Comparison of ENCODE assay signal across 12 cellular contexts in the genomic region with DNA sequence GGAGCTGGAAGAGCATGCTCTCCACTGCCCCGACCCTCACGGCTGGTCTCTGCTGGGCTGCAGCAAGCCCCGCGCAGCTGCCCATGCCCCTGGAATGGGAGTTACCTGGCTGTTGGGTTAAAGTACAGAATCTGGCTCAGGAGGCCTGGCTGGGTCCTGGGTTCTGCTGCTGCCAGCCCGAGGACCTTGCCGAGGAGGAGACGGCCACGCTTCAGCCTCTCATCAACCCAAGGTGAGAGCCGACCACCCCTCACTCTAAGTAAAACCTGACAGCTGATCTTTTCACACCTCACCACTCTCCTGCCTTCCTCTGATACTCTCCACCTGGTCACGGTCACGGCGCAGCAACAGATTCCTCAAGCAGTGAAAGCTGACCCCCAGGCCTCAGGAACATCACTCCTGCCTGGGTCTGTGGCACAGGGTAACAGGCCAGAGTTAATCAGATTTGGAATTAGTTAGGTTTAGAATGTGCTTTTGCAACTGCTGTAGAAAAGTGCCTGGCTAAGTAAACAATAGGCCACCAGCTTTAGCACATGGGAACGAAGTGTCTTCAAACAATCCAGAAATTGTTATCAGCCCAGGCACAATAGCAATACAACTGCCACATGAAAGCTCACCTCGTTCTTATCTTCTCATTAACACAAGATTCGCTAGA. TPM values are rescaled to one million over a fixed set of nuclear protein-coding genes. Genes with fewer than 3 reads are reported as not detected.
DNase-seq lines count a peak whose midpoint lies in the region; ATAC-seq and TF ChIP-seq lines count a peak whose summit lies in the region.
"Had no signal": no experiment of that assay in that cellular context is flagged by ENCODE, and none has a peak within 500 bp of the region (broad histone marks: within the 10 kb centered on the region; RNA-seq: fewer than 3 reads in every experiment).

No MANE protein-coding gene starts in this region.

- H3K27ac ChIP-seq in BLaER1 treated with 17β-estradiol and CSF1 and Interleukin-3, amounts not matched to agents 10 nM and 100 nM, result peak overlapping the region in 5 of 11 experiments; percentile 11 to 44 (median 19); a peak in 7 of 22 replicates
- H3K27ac ChIP-seq in adrenal gland (peak overlapping the region in 3 of 5 donors; percentile 13 to 80 (median 55)), left lung (peak overlapping the region; percentile 60 to 61)

- DNase-seq in adrenal gland, result no peak
- DNase-seq in left lung, result peak in 1 of 2 donors; percentile 60
- DNase-seq in progenitor cell of endocrine pancreas (ENCODE audit: low spot score, unreplicated experiment), result no peak
- no peak for DNase-seq in mesenteric fat pad (ENCODE audit: low spot score)
- DNase-seq in HuH-7.5 (ENCODE audit: low spot score), result no peak
- DNase-seq in NCI-H2107 treated with DMSO at 0.1 percent for 48 hours (lab: John Stamatoyannopoulos, UW; ENCODE audit: unreplicated experiment), result no peak
- no peak for DNase-seq in stimulated activated naive CD8-positive, alpha-beta T cell treated with anti-CD3 and anti-CD28 coated beads, Interleukin-15, Interleukin-2, amounts not matched to agents 100 U/mL and 50 U/mL, for 24 hours
- DNase-seq: activated T-cell treated with anti-CD3 and anti-CD28 coated beads, Interleukin-2, amount 50 U/mL, for 4 hours; effector CD8-positive, alpha-beta T cell; T-helper 1 cell had no signal

- TF ChIP-seq POLR2A in adrenal gland (IDR thresholded peaks at IDR 0.05), result no peak

- peaks cover 5% of the 10 kb centered on the region for H3K27me3 Mint-ChIP-seq in progenitor cell of endocrine pancreas

- peak overlapping the region; percentile 77 for H3K27ac Mint-ChIP-seq in progenitor cell of endocrine pancreas

- no peaks in the 10 kb centered on the region for H3K27me3 ChIP-seq in BLaER1 treated with 17β-estradiol and CSF1 and Interleukin-3, amounts not matched to agents 10 nM and 100 nM
- H3K27me3 ChIP-seq in adrenal gland (no peaks in the 10 kb centered on the region), left lung (no peaks in the 10 kb centered on the region)

- H3K36me3 ChIP-seq in BLaER1 treated with 17β-estradiol and CSF1 and Interleukin-3, amounts not matched to agents 10 nM and 100 nM, result peaks cover 25 to 69% (median 48%) of the 10 kb centered on the region in 11 experiments
- H3K36me3 ChIP-seq in adrenal gland (replicated peaks in 1 of 2) (no peaks in the 10 kb centered on the region), left lung (peaks cover 0 to 8% of the 10 kb centered on the region in 2 donors)

- intact Hi-C loops in adrenal gland (cut with DNase I), result no loop called here
- intact Hi-C loops in left lung (cut with DNase I), result no loop called here

- 74 to 81% (median 78%) methylated on average over 15 of the region's 15 CpGs for WGBS in adrenal gland, 4 donors

- H4K20me1 ChIP-seq in BLaER1 treated with 17β-estradiol and CSF1 and Interleukin-3, amounts not matched to agents 10 nM and 100 nM, result peaks cover 11 to 75% (median 45%) of the 10 kb centered on the region in 11 experiments; a peak in 17 of 22 replicates

- peaks cover 55 to 91% (median 68%) of the 10 kb centered on the region in 10 experiments for H3K4me1 ChIP-seq in BLaER1 treated with 17β-estradiol and CSF1 and Interleukin-3, amounts not matched to agents 10 nM and 100 nM
- H3K4me1 ChIP-seq in adrenal gland (replicated peaks in 1 of 2) (peaks cover 17 to 62% of the 10 kb centered on the region in 2 donors), left lung (peaks cover 22 to 73% of the 10 kb centered on the region in 2 donors)

- peaks cover 19% of the 10 kb centered on the region for H3K4me1 Mint-ChIP-seq in progenitor cell of endocrine pancreas (ENCODE audit: low read depth)
- H3K4me1 Mint-ChIP-seq: neural crest cell had no signal

- peaks cover 3% of the 10 kb centered on the region for H3K9me3 Mint-ChIP-seq in progenitor cell of endocrine pancreas (ENCODE audit: low read depth)
- H3K9me3 Mint-ChIP-seq: activated T-cell treated with anti-CD3 and anti-CD28 coated beads, Interleukin-2, amount 50 U/mL, for 4 hours had no signal

- TF ChIP-seq CTCF in adrenal gland (IDR thresholded peaks at IDR 0.05), result no peak
- no peak for TF ChIP-seq CTCF in left lung (IDR thresholded peaks at IDR 0.05)
- no peak for TF ChIP-seq CTCF in progenitor cell of endocrine pancreas (IDR thresholded peaks at IDR 0.05; ENCODE audit: unreplicated experiment)

- H3K4me3 ChIP-seq in BLaER1 treated with 17β-estradiol and CSF1 and Interleukin-3, amounts not matched to agents 10 nM and 100 nM, result no peak overlapping the region
- no peak overlapping the region for H3K4me3 ChIP-seq in adrenal gland
- no peak overlapping the region for H3K4me3 ChIP-seq in left lung

- peaks cover 4% of the 10 kb centered on the region for H3K36me3 Mint-ChIP-seq in progenitor cell of endocrine pancreas (ENCODE audit: insufficient read depth)

- peak; percentile 46 for ATAC-seq in left lung
- no peak for ATAC-seq in stimulated activated naive CD8-positive, alpha-beta T cell treated with anti-CD3 and anti-CD28 coated beads, Interleukin-15, Interleukin-2, amounts not matched to agents 100 U/mL and 50 U/mL, for 24 hours
- ATAC-seq: activated T-cell treated with anti-CD3 and anti-CD28 coated beads, Interleukin-2, amount 50 U/mL, for 4 hours had no signal

- peak overlapping the region in 7 of 11 experiments; percentile 7 to 98 (median 14); a peak in 9 of 22 replicates for H3K4me2 ChIP-seq in BLaER1 treated with 17β-estradiol and CSF1 and Interleukin-3, amounts not matched to agents 10 nM and 100 nM

- H3K4me3 Mint-ChIP-seq in progenitor cell of endocrine pancreas (ENCODE audit: low read depth), result no peak overlapping the region
- H3K4me3 Mint-ChIP-seq: activated T-cell treated with anti-CD3 and anti-CD28 coated beads, Interleukin-2, amount 50 U/mL, for 4 hours; neural crest cell had no signal

- peaks cover 16 to 23% (median 22%) of the 10 kb centered on the region in 11 experiments; a peak in 21 of 22 replicates for H3K9me3 ChIP-seq in BLaER1 treated with 17β-estradiol and CSF1 and Interleukin-3, amounts not matched to agents 10 nM and 100 nM (replicated peaks in 1 of 11)
- no peaks in the 10 kb centered on the region for H3K9me3 ChIP-seq in adrenal gland (replicated peaks in 1 of 3)
- no peaks in the 10 kb centered on the region for H3K9me3 ChIP-seq in left lung

- H3K9ac ChIP-seq in BLaER1 treated with 17β-estradiol and CSF1 and Interleukin-3, amounts not matched to agents 10 nM and 100 nM, result peak overlapping the region in 3 of 11 experiments; percentile 27 to 57 (median 45); a peak in 3 of 22 replicates

RNA-seq across cellular contexts. Expression of gene RAB20, which starts 20.5 kb away (rescaled TPM):
- total RNA-seq in adrenal gland (100 to 1,000 TPM in 1 of 8 donors, 10 to 100 TPM in 7; 30.8 to 259 (median 46.1) TPM), left lung (10 to 100 TPM; 36.2 to 42.4 TPM), progenitor cell of endocrine pancreas (3.8 and 4.0 TPM in 2 replicates), mesenteric fat pad (61.6 TPM)
- 10 to 100 TPM; 15.0 to 20.6 (median 20.5) TPM for polyA plus RNA-seq in adrenal gland
